Comparison of ENCODE assay signal across 30 cellular contexts in genomic region chr19:2856457-2857055, GRCh38. TPM values are rescaled to one million over a fixed set of nuclear protein-coding genes. Genes with fewer than 3 reads are reported as not detected.
DNase-seq lines count a peak whose midpoint lies in the region; ATAC-seq and TF ChIP-seq lines count a peak whose summit lies in the region.
"Had no signal": no experiment of that assay in that cellular context is flagged by ENCODE, and none has a peak within 500 bp of the region (broad histone marks: within the 10 kb centered on the region; RNA-seq: fewer than 3 reads in every experiment).

No MANE protein-coding gene starts in this region.

- no peaks in the 10 kb centered on the region for H3K4me1 ChIP-seq in right atrium auricular region
- H3K4me1 ChIP-seq: esophagus squamous epithelium, heart right ventricle, neural progenitor cell, spleen had no signal

- H3K9me3 ChIP-seq in right atrium auricular region: peaks cover 40 to 78% of the 10 kb centered on the region in 2 donors

- no peaks in the 10 kb centered on the region for H3K27me3 ChIP-seq in right atrium auricular region
- H3K27me3 ChIP-seq: esophagus squamous epithelium, heart right ventricle, neural progenitor cell, spleen had no signal

- POLR2A ChIA-PET in activated naive CD8-positive, alpha-beta T cell treated with anti-CD3 and anti-CD28 coated beads, Interleukin-2, amount 10 ng/mL, durations not matched to agents 7 days and 5 days (lab: Charles Lee): no interaction called here

- ATAC-seq in activated naive CD8-positive, alpha-beta T cell treated with anti-CD3 and anti-CD28 coated beads, Interleukin-2, amount 10 ng/mL, durations not matched to agents 7 days and 5 days (ENCODE audit: low read depth): peak; percentile 39
- ATAC-seq in HG03521 (IDR thresholded peaks at IDR 0.05; ENCODE audit: unreplicated experiment): no peak
- ATAC-seq: GM23338, heart right ventricle, mucosa of descending colon, PC-3, right cardiac atrium, Right ventricle myocardium inferior had no signal

- no peak overlapping the region for H3K27ac ChIP-seq in right atrium auricular region
- H3K27ac ChIP-seq: esophagus squamous epithelium, heart right ventricle, HL-60, neural progenitor cell, spleen had no signal

- H3K36me3 Mint-ChIP-seq in activated naive CD8-positive, alpha-beta T cell treated with anti-CD3 and anti-CD28 coated beads, Interleukin-2, amount 10 ng/mL, durations not matched to agents 7 days and 5 days: peaks cover 42% of the 10 kb centered on the region

- peaks cover 9% of the 10 kb centered on the region for H3K4me1 Mint-ChIP-seq in activated naive CD8-positive, alpha-beta T cell treated with anti-CD3 and anti-CD28 coated beads, Interleukin-2, amount 10 ng/mL, durations not matched to agents 7 days and 5 days
- H3K4me1 Mint-ChIP-seq: GM23338, neural progenitor cell had no signal

- peaks cover 36% of the 10 kb centered on the region for H3K9me3 Mint-ChIP-seq in activated naive CD8-positive, alpha-beta T cell treated with anti-CD3 and anti-CD28 coated beads, Interleukin-2, amount 10 ng/mL, durations not matched to agents 7 days and 5 days

- no peak overlapping the region for H3K4me3 ChIP-seq in right atrium auricular region
- H3K4me3 ChIP-seq: esophagus squamous epithelium, GM23338, heart right ventricle, lung, mucosa of descending colon, neural progenitor cell, spleen had no signal

- DNase-seq in stimulated activated naive CD4-positive, alpha-beta T cell (lab: John Stamatoyannopoulos, UW): peak in 5 of 6 experiments; percentile 7 to 82 (median 75)
- no peak for DNase-seq in stimulated activated naive CD4-positive, alpha-beta T cell treated with Interleukin-2 at 50 U/mL for 16 hours (lab: John Stamatoyannopoulos, UW)
- DNase-seq in KBM-7 (peak; percentile 77), right atrium auricular region (ENCODE audit: low spot score) (no peak), GDM1 (lab: John Stamatoyannopoulos, UW) (no peak)
- no peak for DNase-seq in activated naive CD8-positive, alpha-beta T cell treated with anti-CD3 and anti-CD28 coated beads, Interleukin-2, amount 10 ng/mL, durations not matched to agents 7 days and 5 days
- DNase-seq: activated CD4-positive, alpha-beta T cell treated with anti-CD3 and anti-CD28 coated beads, Interleukin-2, amount 50 U/mL, for 1 hour; activated CD8-positive, alpha-beta memory T cell treated with anti-CD3 and anti-CD28 coated beads, Interleukin-2, amount 50 U/mL, for 4 hours; activated gamma-delta T cell treated with Interleukin-2 at 50 U/mL for 16 hours; aorta; C1 segment of cervical spinal cord; caudate nucleus; esophagus squamous epithelium; foreskin melanocyte; heart right ventricle; Kasumi-1; mucosa of descending colon; PC-3; right cardiac atrium; spleen had no signal

- peak overlapping the region; percentile 29 for H3K4me3 Mint-ChIP-seq in activated naive CD8-positive, alpha-beta T cell treated with anti-CD3 and anti-CD28 coated beads, Interleukin-2, amount 10 ng/mL, durations not matched to agents 7 days and 5 days
- H3K4me3 Mint-ChIP-seq: dendritic cell treated with granulocyte-macrophage colony-stimulating factor and Interleukin-4, amounts not matched to agents 40 ng/mL and 50 ng/mL, for 4 days; GM23338; neural progenitor cell; T-helper 2 cell treated with Interferon-gamma antibody and Interleukin-4, amounts not matched to agents 5 μg/mL and 100 μg/mL, for 36 hours had no signal

- in situ Hi-C loops in KBM-7 (cut with MboI; ENCODE audit: low pct_unique_long_range_greater_than_20kb, low sequenced_read_pairs): no loop called here

- H3K27ac Mint-ChIP-seq in activated naive CD8-positive, alpha-beta T cell treated with anti-CD3 and anti-CD28 coated beads, Interleukin-2, amount 10 ng/mL, durations not matched to agents 7 days and 5 days: peak overlapping the region; percentile 75
- H3K27ac Mint-ChIP-seq: dendritic cell treated with granulocyte-macrophage colony-stimulating factor and Interleukin-4, amounts not matched to agents 40 ng/mL and 50 ng/mL, for 4 days; GM23338; neural progenitor cell; T-helper 2 cell treated with Interferon-gamma antibody and Interleukin-4, amounts not matched to agents 5 μg/mL and 100 μg/mL, for 36 hours had no signal

- TF ChIP-seq CTCF in right atrium auricular region (IDR thresholded peaks at IDR 0.05): no peak

- H3K27me3 Mint-ChIP-seq in activated naive CD8-positive, alpha-beta T cell treated with anti-CD3 and anti-CD28 coated beads, Interleukin-2, amount 10 ng/mL, durations not matched to agents 7 days and 5 days: no peaks in the 10 kb centered on the region
- H3K27me3 Mint-ChIP-seq: dendritic cell treated with granulocyte-macrophage colony-stimulating factor and Interleukin-4, amounts not matched to agents 40 ng/mL and 50 ng/mL, for 4 days had no signal

- H3K36me3 ChIP-seq in right atrium auricular region: peaks cover 38% of the 10 kb centered on the region

RNA-seq across cellular contexts. Expression of gene ZNF556, which starts 10.6 kb away (rescaled TPM):
- total RNA-seq in activated naive CD8-positive, alpha-beta T cell treated with anti-CD3 and anti-CD28 coated beads, Interleukin-2, amount 10 ng/mL, durations not matched to agents 7 days and 5 days: not detected
- not detected for total RNA-seq in right atrium auricular region
- total RNA-seq: GM23338, kidney epithelial cell, lung, Right ventricle myocardium inferior, ureter had no signal

RNA-seq across cellular contexts. Expression of gene ZNF555, which starts 15.3 kb away (rescaled TPM):
- total RNA-seq in activated naive CD8-positive, alpha-beta T cell treated with anti-CD3 and anti-CD28 coated beads, Interleukin-2, amount 10 ng/mL, durations not matched to agents 7 days and 5 days: 1 to 10 TPM; 4.8 to 5.3 TPM
- total RNA-seq in right atrium auricular region: 1 to 10 TPM; 5.5 to 5.9 TPM

RNA-seq across cellular contexts. Expression of gene ZNF554, which starts 36.9 kb away (rescaled TPM):
- total RNA-seq in activated naive CD8-positive, alpha-beta T cell treated with anti-CD3 and anti-CD28 coated beads, Interleukin-2, amount 10 ng/mL, durations not matched to agents 7 days and 5 days: 1 to 10 TPM; 3.6 to 5.0 TPM
- total RNA-seq in right atrium auricular region: 1 to 10 TPM; 3.5 to 6.0 TPM

RNA-seq across cellular contexts. Expression of gene ZNF57, which starts 44.2 kb away (rescaled TPM):
- 1 to 10 TPM; 4.7 to 5.7 TPM for total RNA-seq in activated naive CD8-positive, alpha-beta T cell treated with anti-CD3 and anti-CD28 coated beads, Interleukin-2, amount 10 ng/mL, durations not matched to agents 7 days and 5 days
- total RNA-seq in right atrium auricular region: 1 to 10 TPM; 1.6 to 1.8 TPM

Comparison
In these comparisons a context has a peak if more than half of its experiments do, and no peak if none do; other contexts are left out.
1. DNase-seq: peak in stimulated activated naive CD4-positive, alpha-beta T cell (5 of 6) and KBM-7 (single experiment); none in stimulated activated naive CD4-positive, alpha-beta T cell treated with Interleukin-2 at 50 U/mL for 16 hours (single experiment), activated naive CD8-positive, alpha-beta T cell treated with anti-CD3 and anti-CD28 coated beads, Interleukin-2, amount 10 ng/mL, durations not matched to agents 7 days and 5 days (single experiment), right atrium auricular region (single experiment) and GDM1 (single experiment).